In genomic region chr19:52778811-52779210, GRCh38 we compare ENCODE assay signal across 15 cellular contexts. TPM values are rescaled to one million over a fixed set of nuclear protein-coding genes. Genes with fewer than 3 reads are reported as not detected.
DNase-seq lines count a peak whose midpoint lies in the region; ATAC-seq, FAIRE-seq and TF ChIP-seq lines count a peak whose summit lies in the region.
"Had no signal": no experiment of that assay in that cellular context is flagged by ENCODE, and none has a peak within 500 bp of the region (broad histone marks: within the 10 kb centered on the region; RNA-seq: fewer than 3 reads in every experiment).

No MANE protein-coding gene starts in this region.

- H2AFZ ChIP-seq in neural progenitor cell (replicated peaks), result no peak overlapping the region

- no peak for TF ChIP-seq POLR2A in GM12891 (IDR thresholded peaks at IDR 0.05; ENCODE audit: low read depth, low read length)

- H3K27me3 Mint-ChIP-seq in activated CD8-positive, alpha-beta memory T cell treated with anti-CD3 and anti-CD28 coated beads, Interleukin-2, amount 10 ng/mL, durations not matched to agents 7 days and 5 days, result no peaks in the 10 kb centered on the region
- H3K27me3 Mint-ChIP-seq in neural progenitor cell (ENCODE audit: insufficient read depth, low read depth), result no peaks in the 10 kb centered on the region

- H3K9me3 Mint-ChIP-seq in activated CD8-positive, alpha-beta memory T cell treated with anti-CD3 and anti-CD28 coated beads, Interleukin-2, amount 10 ng/mL, durations not matched to agents 7 days and 5 days (ENCODE audit: low read depth), result peaks cover 18% of the 10 kb centered on the region
- peaks cover 11% of the 10 kb centered on the region for H3K9me3 Mint-ChIP-seq in neural progenitor cell
- H3K9me3 Mint-ChIP-seq: mesothelial cell of epicardium had no signal

- H3K9me3 ChIP-seq in neural progenitor cell (ENCODE audit: low read depth), result no peaks in the 10 kb centered on the region
- H3K9me3 ChIP-seq: esophagus muscularis mucosa, prostate gland, tibial artery had no signal

- peaks cover 22% of the 10 kb centered on the region for H3K4me1 Mint-ChIP-seq in activated CD8-positive, alpha-beta memory T cell treated with anti-CD3 and anti-CD28 coated beads, Interleukin-2, amount 10 ng/mL, durations not matched to agents 7 days and 5 days
- H3K4me1 Mint-ChIP-seq in neural progenitor cell, result no peaks in the 10 kb centered on the region
- H3K4me1 Mint-ChIP-seq: mesothelial cell of epicardium had no signal

- no peak for FAIRE-seq in bronchial epithelial cell (lab: Jason Lieb, UNC)
- no peak for FAIRE-seq in GM12891 (lab: Jason Lieb, UNC)

- no peaks in the 10 kb centered on the region for H3K4me1 ChIP-seq in neural progenitor cell
- H3K4me1 ChIP-seq: esophagus muscularis mucosa, prostate gland, tibial artery had no signal

- no peak overlapping the region for H3K4me3 Mint-ChIP-seq in activated CD8-positive, alpha-beta memory T cell treated with anti-CD3 and anti-CD28 coated beads, Interleukin-2, amount 10 ng/mL, durations not matched to agents 7 days and 5 days
- H3K4me3 Mint-ChIP-seq in neural progenitor cell, result no peak overlapping the region
- H3K4me3 Mint-ChIP-seq: HFFc6, mesothelial cell of epicardium had no signal

- peaks cover 89% of the 10 kb centered on the region for H3K36me3 Mint-ChIP-seq in activated CD8-positive, alpha-beta memory T cell treated with anti-CD3 and anti-CD28 coated beads, Interleukin-2, amount 10 ng/mL, durations not matched to agents 7 days and 5 days
- peaks cover 5% of the 10 kb centered on the region for H3K36me3 Mint-ChIP-seq in neural progenitor cell

- peak; percentile 39 for DNase-seq in activated CD4-positive, CD25-positive, alpha-beta regulatory T cell treated with anti-CD3 and anti-CD28 coated beads, Interleukin-2, amount 50 U/mL, for 72 hours
- DNase-seq in activated CD4-positive, CD25-positive, alpha-beta regulatory T cell (lab: John Stamatoyannopoulos, UW), result no peak
- DNase-seq in activated CD8-positive, alpha-beta memory T cell treated with anti-CD3 and anti-CD28 coated beads, Interleukin-2, amount 10 ng/mL, durations not matched to agents 7 days and 5 days, result peak; percentile 48
- peak; percentile 2 for DNase-seq in bronchial epithelial cell (ENCODE audit: low read depth)
- DNase-seq in stimulated activated CD8-positive, alpha-beta memory T cell treated with anti-CD3 and anti-CD28 coated beads, Interleukin-4, amount 100 ng/mL, for 48 hours, result peak; percentile 56
- DNase-seq in neural progenitor cell (ENCODE audit: low spot score), result no peak
- no peak for DNase-seq in GM12891 (ENCODE audit: insufficient read length, low spot score)
- DNase-seq: 8988T, HFFc6, NCI-H187, tibial artery had no signal

- no peak overlapping the region for H3K27ac ChIP-seq in neural progenitor cell
- H3K27ac ChIP-seq: esophagus muscularis mucosa, prostate gland, tibial artery had no signal

- H3K27me3 ChIP-seq in bronchial epithelial cell (ENCODE audit: control insufficient read depth, insufficient read depth, low read length) (no peaks in the 10 kb centered on the region), neural progenitor cell (no peaks in the 10 kb centered on the region)
- H3K27me3 ChIP-seq: esophagus muscularis mucosa, tibial artery had no signal

- H3K79me2 ChIP-seq in neural progenitor cell (ENCODE audit: low read depth), result no peaks in the 10 kb centered on the region

- no peak for TF ChIP-seq CTCF in bronchial epithelial cell (IDR thresholded peaks at IDR 0.05; ENCODE audit: insufficient read depth, low read length, severe bottlenecking)
- no peak for TF ChIP-seq CTCF in neural progenitor cell (IDR thresholded peaks at IDR 0.05)

- CTCF ChIA-PET in activated CD8-positive, alpha-beta memory T cell treated with anti-CD3 and anti-CD28 coated beads, Interleukin-2, amount 10 ng/mL, durations not matched to agents 7 days and 5 days (lab: Charles Lee), result no interaction called here

- peak; percentile 42 for ATAC-seq in activated CD8-positive, alpha-beta memory T cell treated with anti-CD3 and anti-CD28 coated beads, Interleukin-2, amount 10 ng/mL, durations not matched to agents 7 days and 5 days
- no peak for ATAC-seq in GM21367 (IDR thresholded peaks at IDR 0.05; ENCODE audit: unreplicated experiment)

- no peak overlapping the region for H3K4me2 ChIP-seq in neural progenitor cell

- no peak overlapping the region for H3K4me3 ChIP-seq in bronchial epithelial cell (ENCODE audit: low read depth, low read length)
- H3K4me3 ChIP-seq in neural progenitor cell, result no peak overlapping the region
- H3K4me3 ChIP-seq: esophagus muscularis mucosa, prostate gland, tibial artery had no signal

- no peaks in the 10 kb centered on the region for H3F3A ChIP-seq in neural progenitor cell (ENCODE audit: low read depth)

- peak overlapping the region; percentile 9 for H3K27ac Mint-ChIP-seq in activated CD8-positive, alpha-beta memory T cell treated with anti-CD3 and anti-CD28 coated beads, Interleukin-2, amount 10 ng/mL, durations not matched to agents 7 days and 5 days
- H3K27ac Mint-ChIP-seq in neural progenitor cell, result no peak overlapping the region
- H3K27ac Mint-ChIP-seq: HFFc6, mesothelial cell of epicardium had no signal

- H3K36me3 ChIP-seq in bronchial epithelial cell (ENCODE audit: control insufficient read depth, insufficient read depth, low read length) (peaks cover 9% of the 10 kb centered on the region), neural progenitor cell (no peaks in the 10 kb centered on the region)
- H3K36me3 ChIP-seq: prostate gland had no signal

- H3K9ac ChIP-seq in neural progenitor cell, result no peak overlapping the region

- H4K20me1 ChIP-seq in neural progenitor cell (ENCODE audit: low read depth), result no peaks in the 10 kb centered on the region

TF ChIP-seq in GM12891, 5 proteins besides CTCF, POLR2A, EP300 and RAD21:
- TF ChIP-seq POLR2AphosphoS5 (IDR thresholded peaks at IDR 0.05; ENCODE audit: low read depth, low read length), result no peak
- TF ChIP-seq POU2F2 (IDR thresholded peaks at IDR 0.05; ENCODE audit: low read depth, low read length), result no peak
- no peak for TF ChIP-seq PAX5 (IDR thresholded peaks at IDR 0.05; ENCODE audit: insufficient read depth, low read length, severe bottlenecking)
- no peak for TF ChIP-seq SPI1 (IDR thresholded peaks at IDR 0.05; ENCODE audit: low read depth, low read length)
- no peak for TF ChIP-seq TAF1 (IDR thresholded peaks at IDR 0.05; ENCODE audit: low read depth, low read length)

RNA-seq across cellular contexts. Expression of gene ZNF600, which starts 7.8 kb away (rescaled TPM):
- 10 to 100 TPM; 23.5 to 23.8 TPM for total RNA-seq in activated CD8-positive, alpha-beta memory T cell treated with anti-CD3 and anti-CD28 coated beads, Interleukin-2, amount 10 ng/mL, durations not matched to agents 7 days and 5 days
- total RNA-seq in bronchial epithelial cell (9.1 and 10.0 TPM in 2 replicates), neural progenitor cell (ENCODE audit: low replicate concordance) (2.7 and 3.5 TPM in 2 replicates)
- 5.2 TPM for polyA plus RNA-seq in GM12891 (2012; ENCODE audit: low read depth, missing spikeins)

RNA-seq across cellular contexts. Expression of gene ZNF28, which starts 42.6 kb away (rescaled TPM):
- 10 to 100 TPM; 15.5 to 18.6 TPM for total RNA-seq in activated CD8-positive, alpha-beta memory T cell treated with anti-CD3 and anti-CD28 coated beads, Interleukin-2, amount 10 ng/mL, durations not matched to agents 7 days and 5 days
- total RNA-seq in bronchial epithelial cell, result 30.3 and 44.4 TPM in 2 replicates
- 24.1 and 37.6 TPM in 2 replicates for total RNA-seq in neural progenitor cell (ENCODE audit: low replicate concordance)
- polyA plus RNA-seq in GM12891 (2012; ENCODE audit: low read depth, missing spikeins), result 5.3 TPM

RNA-seq across cellular contexts. Expression of gene ZNF611, which starts 44.0 kb away (rescaled TPM):
- total RNA-seq in activated CD8-positive, alpha-beta memory T cell treated with anti-CD3 and anti-CD28 coated beads, Interleukin-2, amount 10 ng/mL, durations not matched to agents 7 days and 5 days, result 10 to 100 TPM; 30.7 to 32.1 TPM
- total RNA-seq in bronchial epithelial cell (10.0 TPM in 2 replicates), neural progenitor cell (ENCODE audit: low replicate concordance) (12.5 and 19.9 TPM in 2 replicates)
- 2.0 TPM for polyA plus RNA-seq in GM12891 (2012; ENCODE audit: low read depth, missing spikeins)

Comparison
In these comparisons a context has a peak if more than half of its experiments do, and no peak if none do; other contexts are left out.
1. DNase-seq: peak in activated CD4-positive, CD25-positive, alpha-beta regulatory T cell treated with anti-CD3 and anti-CD28 coated beads, Interleukin-2, amount 50 U/mL, for 72 hours (single experiment), activated CD8-positive, alpha-beta memory T cell treated with anti-CD3 and anti-CD28 coated beads, Interleukin-2, amount 10 ng/mL, durations not matched to agents 7 days and 5 days (single experiment), bronchial epithelial cell (single experiment) and stimulated activated CD8-positive, alpha-beta memory T cell treated with anti-CD3 and anti-CD28 coated beads, Interleukin-4, amount 100 ng/mL, for 48 hours (single experiment); none in activated CD4-positive, CD25-positive, alpha-beta regulatory T cell (0 of 4), neural progenitor cell (single experiment) and GM12891 (single experiment).